8 cellular contexts compared by ENCODE assay signal in the genomic region with DNA sequence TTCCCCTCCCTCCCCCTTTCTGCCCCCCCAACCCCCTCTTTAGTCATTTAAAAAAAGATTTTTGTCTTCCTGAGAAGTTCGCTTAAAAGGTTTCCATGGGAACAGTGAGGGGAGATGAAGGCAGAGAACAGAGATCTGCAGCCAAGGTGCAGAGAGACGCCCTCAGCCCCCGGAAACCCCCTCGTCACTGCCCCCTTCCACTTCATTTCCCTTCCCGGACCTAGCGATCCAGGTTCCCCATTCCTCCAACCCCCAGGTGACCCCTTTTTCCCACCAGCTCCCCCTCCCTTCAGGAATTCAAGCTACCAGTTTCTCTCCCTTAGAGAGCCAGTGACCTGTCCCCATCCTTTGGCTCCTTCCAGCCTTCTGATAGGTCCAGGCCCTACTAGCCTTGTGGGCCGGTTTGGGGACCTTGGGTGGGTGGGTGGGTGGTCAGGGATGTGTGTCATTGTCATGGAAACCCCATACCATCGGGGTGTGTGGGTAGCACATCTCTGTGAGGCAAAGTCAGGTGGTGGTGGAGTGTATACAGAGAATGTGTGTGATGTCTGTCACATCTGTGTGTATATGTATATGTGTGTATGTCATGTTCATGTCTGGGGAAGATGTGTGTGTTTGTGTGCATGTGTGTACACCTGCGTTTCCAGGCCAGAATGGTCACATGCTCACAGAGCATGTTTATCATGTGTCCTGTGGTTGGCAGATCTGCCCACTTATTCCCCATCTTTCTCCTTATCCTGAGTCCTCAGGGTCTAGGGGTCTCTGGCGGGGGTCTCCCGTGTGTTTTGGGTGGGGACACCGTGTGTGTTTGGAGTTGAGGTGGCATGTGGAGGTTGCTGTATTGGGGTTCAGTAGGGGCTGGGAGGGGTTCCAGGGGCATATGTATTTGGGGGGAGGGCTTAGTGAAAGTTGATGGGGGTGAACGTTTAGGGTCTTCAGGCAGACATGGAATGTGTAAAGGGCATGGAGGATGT. TPM values are rescaled to one million over a fixed set of nuclear protein-coding genes. Genes with fewer than 3 reads are reported as not detected.
DNase-seq lines count a peak whose midpoint lies in the region; ATAC-seq and TF ChIP-seq lines count a peak whose summit lies in the region.

No MANE protein-coding gene starts in this region.

- POLR2A ChIA-PET in activated CD8-positive, alpha-beta T cell treated with anti-CD3 and anti-CD28 coated beads for 36 hours (lab: Charles Lee) = interaction anchor here (0.5 to 2.1 kb wide), 11 partner anchors 9 to 156 kb away, joined by 3 to 11 read pairs (median 5); a partner anchor contains a TSS

- no peak for TF ChIP-seq CTCF in heart right ventricle (IDR thresholded peaks at IDR 0.05)
- TF ChIP-seq CTCF in activated CD8-positive, alpha-beta T cell treated with anti-CD3 and anti-CD28 coated beads for 36 hours (IDR thresholded peaks at IDR 0.05) = no peak
- TF ChIP-seq CTCF in smooth muscle cell (IDR thresholded peaks at IDR 0.05; ENCODE audit: borderline replicate concordance, insufficient read depth, poor library complexity, severe bottlenecking) = no peak

- peak overlapping the region; percentile 86 for H3K4me2 ChIP-seq in smooth muscle cell

- peak overlapping the region; percentile 50 to 74 (median 66) for H3K4me3 ChIP-seq in heart right ventricle
- H3K4me3 ChIP-seq in right cardiac atrium (ENCODE audit: low read length) = peak overlapping the region; percentile 72
- H3K4me3 ChIP-seq in smooth muscle cell = peak overlapping the region; percentile 57

- peaks cover 19% of the 10 kb centered on the region for H3F3A ChIP-seq in smooth muscle cell (ENCODE audit: low read depth)

- intact Hi-C loops in heart right ventricle (cut with DNase I) (loop anchor here in 5 of 10 donors (1.0 to 10.0 kb wide), 5 partner anchors 35 to 150 kb away; a partner anchor contains a TSS), Right ventricle myocardium superior (cut with DNase I) (loop anchor here (2.0 to 10.0 kb wide), 2 partner anchors 36 to 148 kb away; a partner anchor contains a TSS), right cardiac atrium (cut with DNase I) (loop anchor here in 1 of 4 donors (10.0 kb wide), 1 partner anchor 148 kb away; no protein-coding TSS in a partner anchor)
- intact Hi-C loops in activated CD8-positive, alpha-beta T cell treated with anti-CD3 and anti-CD28 coated beads for 36 hours (cut with micrococcal nuclease) = loop anchor here (5.0 to 10.0 kb wide), 2 partner anchors 35 to 148 kb away; a partner anchor contains a TSS

- H3K36me3 Mint-ChIP-seq in activated CD8-positive, alpha-beta T cell treated with anti-CD3 and anti-CD28 coated beads for 36 hours (ENCODE audit: low read depth) = peaks cover 22% of the 10 kb centered on the region

- peaks cover 61% of the 10 kb centered on the region for H3K4me1 Mint-ChIP-seq in activated CD8-positive, alpha-beta T cell treated with anti-CD3 and anti-CD28 coated beads for 36 hours (ENCODE audit: low read depth)

- H2AFZ ChIP-seq in smooth muscle cell (ENCODE audit: low read depth) = no peak overlapping the region

- peak overlapping the region; percentile 90 for H3K27ac Mint-ChIP-seq in activated CD8-positive, alpha-beta T cell treated with anti-CD3 and anti-CD28 coated beads for 36 hours

- peak overlapping the region; percentile 70 for H3K9ac ChIP-seq in smooth muscle cell (ENCODE audit: low read depth)

- DNase-seq in heart right ventricle (no peak), Right ventricle myocardium superior (no peak), right cardiac atrium (no peak), smooth muscle cell (lab: John Stamatoyannopoulos, UW; ENCODE audit: unreplicated experiment) (no peak), kidney tubule cell (ENCODE audit: low spot score) (no peak), LoVo (ENCODE audit: low spot score) (no peak), NCI-H226 (no peak)
- DNase-seq in activated CD8-positive, alpha-beta T cell treated with anti-CD3 and anti-CD28 coated beads for 36 hours = peak; percentile 55

- H3K27ac ChIP-seq in heart right ventricle (peak overlapping the region; percentile 85 to 97 (median 92)), right cardiac atrium (ENCODE audit: low read length) (peak overlapping the region; percentile 16), smooth muscle cell (ENCODE audit: low read depth) (peak overlapping the region; percentile 77)

- no peaks in the 10 kb centered on the region for H3K9me3 Mint-ChIP-seq in activated CD8-positive, alpha-beta T cell treated with anti-CD3 and anti-CD28 coated beads for 36 hours

- peak overlapping the region; percentile 84 for H3K4me3 Mint-ChIP-seq in activated CD8-positive, alpha-beta T cell treated with anti-CD3 and anti-CD28 coated beads for 36 hours

- peaks cover 37% of the 10 kb centered on the region for H3K79me2 ChIP-seq in smooth muscle cell (ENCODE audit: low read depth)

- H3K27me3 Mint-ChIP-seq in activated CD8-positive, alpha-beta T cell treated with anti-CD3 and anti-CD28 coated beads for 36 hours = no peaks in the 10 kb centered on the region

- H3K4me1 ChIP-seq in heart right ventricle (peaks cover 18 to 67% (median 56%) of the 10 kb centered on the region in 9 donors), right cardiac atrium (ENCODE audit: control insufficient read depth, insufficient read depth, low read length) (peaks cover 14% of the 10 kb centered on the region), smooth muscle cell (ENCODE audit: low read depth) (peaks cover 29% of the 10 kb centered on the region)

- H3K9me3 ChIP-seq in heart right ventricle = no peaks in the 10 kb centered on the region
- no peaks in the 10 kb centered on the region for H3K9me3 ChIP-seq in right cardiac atrium (ENCODE audit: control insufficient read depth, low read length)
- H3K9me3 ChIP-seq in smooth muscle cell (replicated peaks; ENCODE audit: low read depth) = no peaks in the 10 kb centered on the region

- 10 to 11% methylated on average over 13 of the region's 13 CpGs for WGBS in heart right ventricle, 2 donors
- 13% methylated on average over 13 of the region's 13 CpGs for WGBS in right cardiac atrium
- WGBS in smooth muscle cell (ENCODE audit: low lambda C conversion rate) = 22% methylated on average over 13 of the region's 13 CpGs

- CTCF ChIA-PET in activated CD8-positive, alpha-beta T cell treated with anti-CD3 and anti-CD28 coated beads for 36 hours (lab: Charles Lee) = interaction anchor here (0.9 to 2.3 kb wide), 10 partner anchors 14 to 194 kb away, joined by 3 to 10 read pairs (median 4); a partner anchor contains a TSS

- H4K20me1 ChIP-seq in smooth muscle cell (ENCODE audit: low read depth) = peaks cover 44% of the 10 kb centered on the region

- H3K36me3 ChIP-seq in heart right ventricle = no peaks in the 10 kb centered on the region
- no peaks in the 10 kb centered on the region for H3K36me3 ChIP-seq in smooth muscle cell (ENCODE audit: low read depth)

- no peak for ATAC-seq in heart right ventricle
- ATAC-seq in Right ventricle myocardium superior (ENCODE audit: poor library complexity) = no peak
- ATAC-seq in activated CD8-positive, alpha-beta T cell treated with anti-CD3 and anti-CD28 coated beads for 36 hours = peak; percentile 14
- ATAC-seq in right cardiac atrium = no peak

- H3K27me3 ChIP-seq in heart right ventricle = no peaks in the 10 kb centered on the region
- H3K27me3 ChIP-seq in right cardiac atrium (ENCODE audit: control insufficient read depth, insufficient read depth) = no peaks in the 10 kb centered on the region
- no peaks in the 10 kb centered on the region for H3K27me3 ChIP-seq in smooth muscle cell (ENCODE audit: low read depth)

RNA-seq across cellular contexts. Expression of a gene that starts 7.0 kb away (rescaled TPM):
- 1 to 10 TPM; 3.6 to 8.5 (median 5.7) TPM for total RNA-seq in heart right ventricle
- polyA plus RNA-seq in heart right ventricle = 10 to 100 TPM in 1 of 2 donors, 1 to 10 TPM in 1; 3.1 to 10.2 TPM
- total RNA-seq in Right ventricle myocardium superior = 4.8 TPM
- 10 to 100 TPM; 57.9 to 67.0 TPM for total RNA-seq in activated CD8-positive, alpha-beta T cell treated with anti-CD3 and anti-CD28 coated beads for 36 hours
- total RNA-seq in right cardiac atrium = 10 to 100 TPM in 1 of 4 donors, 1 to 10 TPM in 3; 8.6 to 13.2 (median 9.0) TPM
- polyA plus RNA-seq in right cardiac atrium = 8.0 TPM
- 8.6 and 10.4 TPM in 2 replicates for total RNA-seq in smooth muscle cell
- polyA plus RNA-seq in smooth muscle cell = 1.9 and 7.9 TPM in 2 replicates

RNA-seq across cellular contexts. Expression of a gene that starts 9.0 kb away (rescaled TPM):
- total RNA-seq in heart right ventricle (100 to 1,000 TPM in 9 of 10 donors, 10 to 100 TPM in 1; 99.8 to 132 (median 114) TPM), Right ventricle myocardium superior (102 TPM), right cardiac atrium (100 to 1,000 TPM; 128 to 177 (median 133) TPM), smooth muscle cell (126 and 173 TPM in 2 replicates)
- polyA plus RNA-seq in heart right ventricle (100 to 1,000 TPM in 1 of 2 donors, 10 to 100 TPM in 1; 94.7 to 161 TPM), right cardiac atrium (170 TPM), smooth muscle cell (289 and 298 TPM in 2 replicates)
- total RNA-seq in activated CD8-positive, alpha-beta T cell treated with anti-CD3 and anti-CD28 coated beads for 36 hours = 100 to 1,000 TPM; 155 to 160 TPM

RNA-seq across cellular contexts. Expression of a gene that starts 16.1 kb away (rescaled TPM):
- total RNA-seq in heart right ventricle (10 to 100 TPM; 36.2 to 61.2 (median 48.9) TPM), Right ventricle myocardium superior (50.6 TPM), right cardiac atrium (10 to 100 TPM; 55.5 to 70.6 (median 65.4) TPM), smooth muscle cell (30.0 and 39.3 TPM in 2 replicates)
- polyA plus RNA-seq in heart right ventricle (100 to 1,000 TPM in 1 of 2 donors, 10 to 100 TPM in 1; 59.5 to 125 TPM), right cardiac atrium (76.4 TPM), smooth muscle cell (36.9 and 52.2 TPM in 2 replicates)
- total RNA-seq in activated CD8-positive, alpha-beta T cell treated with anti-CD3 and anti-CD28 coated beads for 36 hours = 10 to 100 TPM; 31.9 to 32.6 TPM

RNA-seq across cellular contexts. Expression of a gene that starts 27.5 kb away (rescaled TPM):
- 1 to 10 TPM; 2.7 to 6.5 (median 4.9) TPM for total RNA-seq in heart right ventricle
- 1 to 10 TPM; 1.2 to 4.3 TPM for polyA plus RNA-seq in heart right ventricle
- 4.3 TPM for total RNA-seq in Right ventricle myocardium superior
- 1 to 10 TPM; 7.8 to 8.7 TPM for total RNA-seq in activated CD8-positive, alpha-beta T cell treated with anti-CD3 and anti-CD28 coated beads for 36 hours
- total RNA-seq in right cardiac atrium = 1 to 10 TPM; 3.9 to 4.9 (median 4.3) TPM
- polyA plus RNA-seq in right cardiac atrium = 2.8 TPM
- 7.5 and 11.6 TPM in 2 replicates for total RNA-seq in smooth muscle cell
- 6.2 and 10.9 TPM in 2 replicates for polyA plus RNA-seq in smooth muscle cell

RNA-seq across cellular contexts. Expression of a gene that starts 35.3 kb away (rescaled TPM):
- total RNA-seq in heart right ventricle (1 to 10 TPM in 2 of 10 donors, under 1 TPM in 6, not detected in 2; 0.09 to 6.1 (median 0.36) TPM), Right ventricle myocardium superior (0.97 TPM), right cardiac atrium (1 to 10 TPM in 2 of 4 donors, under 1 TPM in 1, not detected in 1; 0.62 to 1.2 (median 1.1) TPM), smooth muscle cell (12.0 and 21.5 TPM in 2 replicates)
- polyA plus RNA-seq in heart right ventricle (under 1 TPM; 0.28 to 0.29 TPM), right cardiac atrium (0.16 TPM), smooth muscle cell (2.9 and 8.8 TPM in 2 replicates)
- 10 to 100 TPM; 93.4 to 96.0 TPM for total RNA-seq in activated CD8-positive, alpha-beta T cell treated with anti-CD3 and anti-CD28 coated beads for 36 hours

Comparison
In these comparisons a context has a peak if more than half of its experiments do, and no peak if none do; other contexts are left out.
1. H3K27ac ChIP-seq: peak in every context shown above with its lines; median percentile 92 in heart right ventricle; 77 in smooth muscle cell; 16 in right cardiac atrium.